Comparison of ENCODE assay signal across 13 cellular contexts in genomic region chr1:21327566-21328323, GRCh38. TPM values are rescaled to one million over a fixed set of nuclear protein-coding genes. Genes with fewer than 3 reads are reported as not detected.
DNase-seq lines count a peak whose midpoint lies in the region; ATAC-seq, FAIRE-seq and TF ChIP-seq lines count a peak whose summit lies in the region.
"Had no signal": no experiment of that assay in that cellular context is flagged by ENCODE, and none has a peak within 500 bp of the region (broad histone marks: within the 10 kb centered on the region; RNA-seq: fewer than 3 reads in every experiment).

No MANE protein-coding gene starts in this region.

- no peak for TF ChIP-seq EP300 in H1 (IDR thresholded peaks at IDR 0.05; ENCODE audit: borderline replicate concordance in 1 of 2, low read depth in 2 of 2, low read length in 2 of 2)

- H4K91ac ChIP-seq in IMR-90 (ENCODE audit: insufficient read depth, low read depth, low read length) = peak overlapping the region; percentile 89; the same call in 1 of the 2 replicates
- peak overlapping the region; percentile 52 for H4K91ac ChIP-seq in H1 (replicated peaks; ENCODE audit: insufficient read length, low read length)
- peak overlapping the region; percentile 81 for H4K91ac ChIP-seq in trophoblast cell (ENCODE audit: low read depth, low read length)

- H3K4ac ChIP-seq in IMR-90 (ENCODE audit: low read depth, low read length) (peak overlapping the region; percentile 100), H1 (replicated peaks; ENCODE audit: insufficient read length, low read depth, low read length) (no peak overlapping the region), trophoblast cell (ENCODE audit: low read depth, low read length) (peak overlapping the region; percentile 35)

- no peaks in the 10 kb centered on the region for H3K23me2 ChIP-seq in H1 (ENCODE audit: low read depth, low read length)

- H3K9ac ChIP-seq in BLaER1 (no peak overlapping the region), IMR-90 (ENCODE audit: low read depth, low read length) (no peak overlapping the region), H1 (replicated peaks in 1 of 4; ENCODE audit: extremely low read depth in 1 of 4, low read depth in 3 of 4, low read length in 3 of 4) (no peak overlapping the region), trophoblast cell (ENCODE audit: low read length) (no peak overlapping the region)
- H3K9ac ChIP-seq: SK-N-SH had no signal

- peak overlapping the region; percentile 28; the same call in 1 of the 2 replicates for H2BK20ac ChIP-seq in IMR-90 (ENCODE audit: low read depth, low read length)
- H2BK20ac ChIP-seq in H1 (ENCODE audit: low read length) = no peak overlapping the region

- BruUV-seq in IMR-90 (replicated peaks; lab: Mats Ljungman, UMichigan) = no TSS peak

- peak overlapping the region; percentile 93; the same call in 1 of the 2 replicates for H2BK120ac ChIP-seq in IMR-90 (ENCODE audit: low read depth, low read length)
- peak overlapping the region; percentile 6 for H2BK120ac ChIP-seq in H1 (replicated peaks; ENCODE audit: low read depth, low read length)
- H2BK120ac ChIP-seq in trophoblast cell (ENCODE audit: insufficient read depth, low read length, poor library complexity) = peak overlapping the region; percentile 45

- H4K20me1 ChIP-seq in BLaER1 (peaks cover 22% of the 10 kb centered on the region), IMR-90 (ENCODE audit: insufficient read depth, low read length) (peaks cover 16% of the 10 kb centered on the region; the same call in 1 of the 2 replicates), H1 (replicated peaks in 1 of 2; ENCODE audit: control insufficient read depth in 1 of 2, insufficient read depth in 2 of 2, low read length in 2 of 2) (peaks cover 0 to under 1% of the 10 kb centered on the region in 2 experiments)

- H3K27me3 ChIP-seq in BLaER1 (no peaks in the 10 kb centered on the region), IMR-90 (ENCODE audit: control insufficient read depth, insufficient read depth, low read length) (no peaks in the 10 kb centered on the region), H1 (replicated peaks in 1 of 4; ENCODE audit: control insufficient read depth in 3 of 4, extremely low read depth in 1 of 4, insufficient read depth in 3 of 4, low read length in 3 of 4) (no peaks in the 10 kb centered on the region), trophoblast cell (ENCODE audit: insufficient read depth, low read length) (no peaks in the 10 kb centered on the region), foreskin keratinocyte (no peaks in the 10 kb centered on the region)

- peak overlapping the region; percentile 72 for H3K14ac ChIP-seq in IMR-90 (replicated peaks; ENCODE audit: low read depth, low read length)
- H3K14ac ChIP-seq in H1 (ENCODE audit: insufficient read length) = no peak overlapping the region
- peak overlapping the region; percentile 66 for H3K14ac ChIP-seq in trophoblast cell (ENCODE audit: low read length)

- H4K12ac ChIP-seq in trophoblast cell (ENCODE audit: low read depth, low read length) = no peak overlapping the region

- TF ChIP-seq CTCF in IMR-90 (conservative IDR thresholded peaks at IDR 0.05; ENCODE audit: low read depth, low read length) (no peak), H1 (IDR thresholded peaks at IDR 0.05; ENCODE audit: control extremely low read depth in 1 of 3, insufficient read depth in 1 of 3, low read depth in 1 of 3, low read length in 3 of 3) (no peak), foreskin keratinocyte (conservative IDR thresholded peaks at IDR 0.05) (no peak)

- CTCF ChIA-PET in IMR-90 (lab: Yijun Ruan, JAX) = no interaction called here
- CTCF ChIA-PET in H1 (lab: Charles Lee; ENCODE audit: partially characterized antibody) = interaction anchor here (0.7 to 15.0 kb wide), 13 partner anchors 8 to 95 kb away, joined by 3 to 152 read pairs (median 5); no protein-coding TSS in a partner anchor

- H3K36me3 ChIP-seq in BLaER1 = no peaks in the 10 kb centered on the region
- H3K36me3 ChIP-seq in IMR-90 (ENCODE audit: control insufficient read depth, insufficient read depth, low read length) = peaks cover 12% of the 10 kb centered on the region
- no peaks in the 10 kb centered on the region for H3K36me3 ChIP-seq in H1 (ENCODE audit: control insufficient read depth in 2 of 4, insufficient read depth in 4 of 4, low read length in 3 of 4)
- no peaks in the 10 kb centered on the region for H3K36me3 ChIP-seq in trophoblast cell (ENCODE audit: control insufficient read depth in 1 of 2, insufficient read depth in 2 of 2, low read length in 2 of 2)

- no peak overlapping the region for H2AFZ ChIP-seq in IMR-90 (replicated peaks; ENCODE audit: low read length, poor library complexity)
- no peak overlapping the region for H2AFZ ChIP-seq in H1 (ENCODE audit: low read length)
- H2AFZ ChIP-seq in trophoblast cell (ENCODE audit: insufficient read depth, low read length, poor library complexity) = peak overlapping the region; percentile 33

- H3K4me1 ChIP-seq in BLaER1 (peaks cover 68% of the 10 kb centered on the region), IMR-90 (ENCODE audit: control insufficient read depth, insufficient read depth, low read length) (peaks cover 50% of the 10 kb centered on the region), H1 (replicated peaks in 1 of 4; ENCODE audit: control insufficient read depth in 3 of 4, insufficient read depth in 4 of 4, low read length in 3 of 4) (peaks cover 20 to 62% (median 44%) of the 10 kb centered on the region in 4 experiments), trophoblast cell (ENCODE audit: control insufficient read depth in 1 of 2, insufficient read depth in 2 of 2, low read length in 2 of 2) (peaks cover 48 to 57% of the 10 kb centered on the region in 2 experiments), foreskin keratinocyte (peaks cover 33% of the 10 kb centered on the region)

- peaks cover 56 to 90% of the 10 kb centered on the region in 2 experiments for H3K79me1 ChIP-seq in IMR-90 (ENCODE audit: low read depth in 1 of 2, low read length in 2 of 2)
- H3K79me1 ChIP-seq in H1 (ENCODE audit: low read depth, low read length) = peaks cover 2% of the 10 kb centered on the region; the same call in 1 of the 2 replicates
- H3K79me1 ChIP-seq in trophoblast cell (ENCODE audit: low read length) = peaks cover 13% of the 10 kb centered on the region

- H3K56ac ChIP-seq in IMR-90 (ENCODE audit: extremely low read depth, insufficient read depth, low read length) (no peak overlapping the region), H1 (replicated peaks; ENCODE audit: insufficient read length, low read depth, low read length) (no peak overlapping the region)

- dilution Hi-C loops in IMR-90 (cut with HindIII; ENCODE audit: low sequenced_read_pairs, unreplicated experiment) = no loop called here

- ATAC-seq in IMR-90 (ENCODE audit: low read depth) (no peak), foreskin keratinocyte (no peak)

- POLR2A ChIA-PET in IMR-90 (lab: Charles Lee; ENCODE audit: unreplicated experiment) = no interaction called here
- POLR2A ChIA-PET in H1 (lab: Charles Lee; ENCODE audit: partially characterized antibody) = interaction anchor here (0.8 to 0.9 kb wide), 2 partner anchors 17 to 66 kb away, joined by 3 read pairs; no protein-coding TSS in a partner anchor

- FAIRE-seq in H1 (lab: Jason Lieb, UNC) = no peak

- H2AK5ac ChIP-seq in IMR-90 (ENCODE audit: low read depth, low read length) (peak overlapping the region; percentile 86), H1 (ENCODE audit: low read depth, low read length) (peak overlapping the region; percentile 95; the same call in 1 of the 2 replicates), trophoblast cell (ENCODE audit: low read length) (peak overlapping the region; percentile 69)

- H3K23ac ChIP-seq in IMR-90 (ENCODE audit: low read depth, low read length) = peak overlapping the region; percentile 40; the same call in 1 of the 2 replicates
- H3K23ac ChIP-seq in H1 (ENCODE audit: insufficient read length) = no peak overlapping the region
- H3K23ac ChIP-seq in trophoblast cell (ENCODE audit: low read length) = no peak overlapping the region

- H2BK12ac ChIP-seq in H1 (ENCODE audit: low read depth, low read length) (peak overlapping the region; percentile 68; the same call in 1 of the 2 replicates), trophoblast cell (ENCODE audit: low read length) (peak overlapping the region; percentile 66)

- intact Hi-C loops in IMR-90 (cut with micrococcal nuclease) = no loop called here

- peak overlapping the region; percentile 50 for H4K5ac ChIP-seq in IMR-90 (ENCODE audit: low read depth, low read length)
- H4K5ac ChIP-seq in H1 (ENCODE audit: insufficient read length, low read depth, low read length) = no peak overlapping the region

- H2BK5ac ChIP-seq in IMR-90 (ENCODE audit: low read depth, low read length, poor library complexity, severe bottlenecking) = no peak overlapping the region
- peak overlapping the region; percentile 80 for H2BK5ac ChIP-seq in H1 (ENCODE audit: low read depth, low read length)
- H2BK5ac ChIP-seq in trophoblast cell (ENCODE audit: low read depth, low read length, poor library complexity) = no peak overlapping the region

- TF ChIP-seq RAD21 in IMR-90 (IDR thresholded peaks at IDR 0.05; ENCODE audit: low read length) (no peak), H1 (IDR thresholded peaks at IDR 0.05 in 1 of 2, conservative IDR thresholded peaks at IDR 0.05 in 1 of 2; ENCODE audit: low read depth in 2 of 2, low read length in 2 of 2) (no peak)

- H3K79me2 ChIP-seq in H1 (ENCODE audit: control insufficient read depth in 1 of 2, insufficient read depth in 2 of 2, low read length in 2 of 2) (peaks cover 0 to under 1% of the 10 kb centered on the region in 2 experiments; a peak in 2 of 4 replicates), trophoblast cell (ENCODE audit: control insufficient read depth, insufficient read depth, low read length, poor library complexity) (peaks cover 3% of the 10 kb centered on the region)

- H3K4me2 ChIP-seq in BLaER1 (peak overlapping the region; percentile 86; the same call in 1 of the 2 replicates), IMR-90 (ENCODE audit: low read depth, low read length) (no peak overlapping the region), H1 (ENCODE audit: insufficient read depth in 1 of 2, low read depth in 2 of 2, low read length in 2 of 2) (no peak overlapping the region), trophoblast cell (ENCODE audit: low read length) (no peak overlapping the region)
- H3K4me2 ChIP-seq: SK-N-SH had no signal

- in situ Hi-C loops in IMR-90 (cut with MboI; ENCODE audit: low sequenced_read_pairs) = no loop called here

- 95% methylated on average over 4 of the region's 15 CpGs; no CpG with 5 or more reads in 1 of the 2 experiments for WGBS in IMR-90 (ENCODE audit: extremely low coverage in 2 of 2, insufficient read length in 1 of 2), 2 experiments
- WGBS in H1 (ENCODE audit: extremely low coverage in 1 of 2, insufficient coverage in 1 of 2, insufficient read length in 1 of 2, insufficient replicate concordance in 2 of 2, low coverage in 1 of 2, low lambda C conversion rate in 2 of 2, missing lambda C conversion rate in 1 of 2), 2 experiments = 93% methylated on average over 15 of the region's 15 CpGs; no CpG with 5 or more reads in 1 of the 2 experiments
- WGBS in trophoblast cell (ENCODE audit: extremely low coverage, insufficient coverage, insufficient read length) = no CpG with 5 or more reads among the region's 15 CpGs

- H3K9me3 ChIP-seq in BLaER1 (no peaks in the 10 kb centered on the region), IMR-90 (ENCODE audit: control insufficient read depth, insufficient read depth, low read length) (no peaks in the 10 kb centered on the region), H1 (ENCODE audit: insufficient read depth in 2 of 2, low read depth in 1 of 2, low read length in 1 of 2) (no peaks in the 10 kb centered on the region), trophoblast cell (ENCODE audit: insufficient read depth, low read depth, low read length) (no peaks in the 10 kb centered on the region)
- H3K9me3 ChIP-seq: SK-N-SH had no signal

- H3K4me3 ChIP-seq in BLaER1 (no peak overlapping the region), IMR-90 (ENCODE audit: insufficient read depth, low read depth, low read length) (no peak overlapping the region), H1 (ENCODE audit: extremely low read depth in 1 of 4, insufficient read depth in 2 of 4, low read depth in 3 of 4, low read length in 4 of 4) (no peak overlapping the region), trophoblast cell (ENCODE audit: low read depth, low read length) (no peak overlapping the region)
- H3K4me3 ChIP-seq: lung had no signal

- H2BK15ac ChIP-seq in IMR-90 (ENCODE audit: low read depth, low read length) = 0 out of 3 replicates have a peak overlapping the region, but pooled peaks have one; percentile 48
- peak overlapping the region; percentile 96 for H2BK15ac ChIP-seq in H1 (ENCODE audit: low read length)

- H4K8ac ChIP-seq in IMR-90 (ENCODE audit: low read depth in 2 of 2, low read length in 2 of 2) (peak overlapping the region in 1 of 2 experiments; percentile 84; a peak in 1 of 4 replicates), H1 (ENCODE audit: extremely low read depth, insufficient read depth, low read length) (no peak overlapping the region), trophoblast cell (ENCODE audit: low read depth, low read length) (no peak overlapping the region)

- TF ChIP-seq POLR2A in IMR-90 (IDR thresholded peaks at IDR 0.05; ENCODE audit: low read depth, low read length) (no peak), H1 (IDR thresholded peaks at IDR 0.05; ENCODE audit: control extremely low read depth in 1 of 2, low read depth in 2 of 2, low read length in 2 of 2) (no peak)

- H3K9me1 ChIP-seq in IMR-90 (ENCODE audit: insufficient read depth, low read length) = peaks cover 25% of the 10 kb centered on the region

- H3K27ac ChIP-seq in BLaER1 = no peak overlapping the region
- peak overlapping the region; percentile 3; the same call in 1 of the 2 replicates for H3K27ac ChIP-seq in IMR-90 (ENCODE audit: insufficient read depth, low read length)
- H3K27ac ChIP-seq in H1 (ENCODE audit: low read depth, low read length) = no peak overlapping the region
- H3K27ac ChIP-seq in trophoblast cell (ENCODE audit: low read depth, low read length) = no peak overlapping the region
- H3K27ac ChIP-seq in foreskin keratinocyte = no peak overlapping the region

- H3K18ac ChIP-seq in IMR-90 (ENCODE audit: low read depth, low read length) (peak overlapping the region; percentile 45; the same call in 1 of the 2 replicates), H1 (ENCODE audit: extremely low read depth, low read length) (0 out of 2 replicates have a peak overlapping the region, but pooled peaks have one; percentile 38), trophoblast cell (ENCODE audit: low read length) (peak overlapping the region; percentile 67)

- DNase-seq in IMR-90 (no peak), H1 (ENCODE audit: low read depth in 1 of 2, low spot score in 2 of 2) (no peak), trophoblast cell (no peak), foreskin keratinocyte (no peak)
- no peak for DNase-seq in stimulated activated naive CD4-positive, alpha-beta T cell treated with Interleukin-2 at 50 U/mL for 16 hours (lab: John Stamatoyannopoulos, UW)
- DNase-seq in activated CD4-positive, CD25-positive, alpha-beta regulatory T cell treated with anti-CD3 and anti-CD28 coated beads, Interleukin-2, amount 50 U/mL, for 72 hours = no peak
- DNase-seq in stimulated activated CD4-positive, alpha-beta T cell treated with anti-CD3 and anti-CD28 coated beads, Interleukin-1b, Interleukin-23, amount 100 ng/mL, for 48 hours = no peak
- DNase-seq: COR-L47, NCI-H1048, NCI-H526 treated with DMSO at 0.1 percent for 48 hours, SK-N-SH had no signal

- peak overlapping the region; percentile 29 for H2AK9ac ChIP-seq in IMR-90 (replicated peaks; ENCODE audit: low read depth, low read length, poor library complexity)

RNA-seq across cellular contexts. Expression of gene ECE1, which starts 37.5 kb away (rescaled TPM):
- total RNA-seq in IMR-90 (2012; rRNA removed) (60.0 and 61.8 TPM in 2 replicates), foreskin keratinocyte (51.1 and 63.5 TPM in 2 replicates)
- polyA plus RNA-seq in IMR-90 (2012; rRNA removed) (124 and 133 TPM in 2 replicates), H1 (2011; rRNA removed) (21.4 and 26.7 TPM in 2 replicates), foreskin keratinocyte (28.0 and 34.0 TPM in 2 replicates)
- polyA plus RNA-seq in IMR-90 (2012; cell fraction: cytosol; rRNA removed) = 90.4 and 122 TPM in 2 replicates
- polyA plus RNA-seq in IMR-90 (2012; cell fraction: nucleus; rRNA removed; ENCODE audit: low replicate concordance) = 71.7 and 82.4 TPM in 2 replicates
- total RNA-seq in H1 (2021; fragmentation: NEBNext Ultra II Directional; extraction: Animal tissue kit (Norgen Biotek cat#: 25700)) = 36.8 and 37.1 TPM in 2 replicates
- 15.9 TPM for polyA plus RNA-seq in H1 (2011; cell fraction: cytosol; rRNA removed)
- polyA plus RNA-seq in H1 (2011; cell fraction: nucleus; rRNA removed) = 24.2 TPM
- 23.4 to 31.1 TPM (median 26.4 TPM) in 4 replicates for polyA plus RNA-seq in H1 (2012, experiment 1 of 2)
- 17.3 TPM for polyA plus RNA-seq in H1 (2012, experiment 2 of 2)
- polyA plus RNA-seq in H1 (2013, experiment 1 of 2) = 44.8 TPM
- polyA plus RNA-seq in H1 (2013, experiment 2 of 2) = 44.6 TPM
- 23.9 and 27.9 TPM in 2 replicates for polyA minus RNA-seq in H1 (2011; rRNA and poly(A)+ RNA removed)
- polyA minus RNA-seq in H1 (2011; cell fraction: cytosol; rRNA and poly(A)+ RNA removed) = 13.4 TPM
- polyA minus RNA-seq in H1 (2011; cell fraction: nucleus; rRNA and poly(A)+ RNA removed) = 12.3 TPM
- 50.0 and 52.3 TPM in 2 replicates for polyA plus RNA-seq in trophoblast cell (2013)

Comparison
In these comparisons a context has a peak if more than half of its experiments do, and no peak if none do; other contexts are left out.
1. H2BK120ac ChIP-seq: peak in every context shown above with its lines; median percentile 93 in IMR-90; 45 in trophoblast cell; 6 in H1.